Comparison of ENCODE assay signal across 14 cellular contexts in genomic region chr3:169232863-169233262, GRCh38.
A peak's percentile ranks its signal among the peaks of the same experiment; 100 is the strongest.
DNase-seq lines count a peak whose midpoint lies in the region; FAIRE-seq and TF ChIP-seq lines count a peak whose summit lies in the region.
"Had no signal": no experiment of that assay in that cellular context is flagged by ENCODE, and none has a peak within 500 bp of the region (broad histone marks: within the 10 kb centered on the region; RNA-seq: fewer than 3 reads in every experiment).

No MANE protein-coding gene starts in this region.

- in situ Hi-C loops in astrocyte of the spinal cord (cut with HindIII; ENCODE audit: low sequenced_read_pairs): no loop called here

- TF ChIP-seq CTCF in Calu3 (IDR thresholded peaks at IDR 0.05; ENCODE audit: unreplicated experiment) (no peak), astrocyte of the spinal cord (IDR thresholded peaks at IDR 0.05; ENCODE audit: low read depth, low read length) (no peak), keratinocyte (optimal IDR thresholded peaks at IDR 0.05 in 1 of 3, IDR thresholded peaks at IDR 0.05 in 1 of 3, conservative IDR thresholded peaks at IDR 0.05 in 1 of 3; ENCODE audit: extremely low read depth in 1 of 3, insufficient read depth in 2 of 3, low read length in 3 of 3) (no peak)

- DNase-seq in Calu3 (no peak), HT1080 (ENCODE audit: low read depth) (peak; percentile 78), astrocyte of the spinal cord (ENCODE audit: low read depth, low spot score) (peak; percentile 63), keratinocyte (ENCODE audit: low read depth, low spot score) (no peak), NCI-H2171 treated with DMSO at 0.1 percent for 48 hours (lab: John Stamatoyannopoulos, UW) (no peak), NCI-H2171 (lab: John Stamatoyannopoulos, UW) (no peak)
- DNase-seq in activated CD4-positive, alpha-beta memory T cell treated with anti-CD3 and anti-CD28 coated beads, Interleukin-2, amount 10 ng/mL, durations not matched to agents 7 days and 5 days: no peak
- DNase-seq in activated CD4-positive, alpha-beta T cell treated with anti-CD3 and anti-CD28 coated beads for 1 hour: no peak
- DNase-seq: activated naive CD8-positive, alpha-beta T cell treated with anti-CD3 and anti-CD28 coated beads, Interleukin-2, amount 50 U/mL, for 24 hours; CD4-positive, alpha-beta T cell; left lung; NCI-H446; thyroid gland had no signal

- H2AFZ ChIP-seq in keratinocyte (ENCODE audit: control insufficient read depth, low read length): peak overlapping the region; percentile 91

- peak overlapping the region; percentile 11 for H3K27ac ChIP-seq in keratinocyte (ENCODE audit: control insufficient read depth, insufficient read depth, low read length)
- H3K27ac ChIP-seq: left lung, thyroid gland, VCaP had no signal

- H3K4me1 ChIP-seq in keratinocyte (ENCODE audit: control insufficient read depth, extremely low read depth, insufficient read depth, low read length): peaks cover 5% of the 10 kb centered on the region
- H3K4me1 ChIP-seq: thyroid gland had no signal

- intact Hi-C loops in Calu3 (cut with micrococcal nuclease; ENCODE audit: unreplicated experiment): no loop called here

- no peaks in the 10 kb centered on the region for H3K27me3 ChIP-seq in keratinocyte (ENCODE audit: control insufficient read depth, extremely low read depth, insufficient read depth, low read length)
- H3K27me3 ChIP-seq: left lung, thyroid gland had no signal

- H3K27me3 Mint-ChIP-seq in Calu3 (ENCODE audit: unreplicated experiment): no peaks in the 10 kb centered on the region
- peaks cover 9% of the 10 kb centered on the region for H3K27me3 Mint-ChIP-seq in activated CD4-positive, alpha-beta memory T cell treated with anti-CD3 and anti-CD28 coated beads, Interleukin-2, amount 10 ng/mL, durations not matched to agents 7 days and 5 days

- BruUV-seq in Calu3 (replicated peaks; lab: Mats Ljungman, UMichigan): no TSS peak

- no peaks in the 10 kb centered on the region for H3K36me3 ChIP-seq in keratinocyte (ENCODE audit: control insufficient read depth in 2 of 2, extremely low read depth in 1 of 2, insufficient read depth in 2 of 2, low read length in 2 of 2)
- H3K36me3 ChIP-seq: left lung, thyroid gland had no signal

- H3K9me1 ChIP-seq in keratinocyte (ENCODE audit: control insufficient read depth, extremely low read depth, insufficient read depth, low read length): no peaks in the 10 kb centered on the region

- peaks cover 19% of the 10 kb centered on the region for H3K4me1 Mint-ChIP-seq in Calu3 (ENCODE audit: low read depth, unreplicated experiment)
- H3K4me1 Mint-ChIP-seq in activated CD4-positive, alpha-beta memory T cell treated with anti-CD3 and anti-CD28 coated beads, Interleukin-2, amount 10 ng/mL, durations not matched to agents 7 days and 5 days: peaks cover 4% of the 10 kb centered on the region

- dilution Hi-C loops in keratinocyte (cut with MboI; ENCODE audit: extremely low pct_ligation_motif_present, low sequenced_read_pairs): no loop called here

- H3K79me2 ChIP-seq in keratinocyte (ENCODE audit: control insufficient read depth, insufficient read depth, low read length): no peaks in the 10 kb centered on the region

- CTCF ChIA-PET in Calu3 (lab: Charles Lee): interaction anchor here (0.7 kb wide), 1 partner anchor 262 kb away, joined by 3 read pairs; no protein-coding TSS in a partner anchor
- CTCF ChIA-PET in activated CD4-positive, alpha-beta memory T cell treated with anti-CD3 and anti-CD28 coated beads, Interleukin-2, amount 10 ng/mL, durations not matched to agents 7 days and 5 days (lab: Charles Lee): interaction anchor here (1.4 kb wide), 1 partner anchor 84 kb away, joined by 5 read pairs; no protein-coding TSS in a partner anchor

- POLR2A ChIA-PET in activated CD4-positive, alpha-beta memory T cell treated with anti-CD3 and anti-CD28 coated beads, Interleukin-2, amount 10 ng/mL, durations not matched to agents 7 days and 5 days (lab: Charles Lee): no interaction called here

- no peaks in the 10 kb centered on the region for H3K36me3 Mint-ChIP-seq in Calu3 (ENCODE audit: insufficient read depth, unreplicated experiment)
- H3K36me3 Mint-ChIP-seq in activated CD4-positive, alpha-beta memory T cell treated with anti-CD3 and anti-CD28 coated beads, Interleukin-2, amount 10 ng/mL, durations not matched to agents 7 days and 5 days (ENCODE audit: low read depth): no peaks in the 10 kb centered on the region

- H3K9me3 Mint-ChIP-seq in Calu3 (ENCODE audit: low read depth, unreplicated experiment): no peaks in the 10 kb centered on the region
- H3K9me3 Mint-ChIP-seq in activated CD4-positive, alpha-beta memory T cell treated with anti-CD3 and anti-CD28 coated beads, Interleukin-2, amount 10 ng/mL, durations not matched to agents 7 days and 5 days: no peaks in the 10 kb centered on the region
- H3K9me3 Mint-ChIP-seq: CD4-positive, alpha-beta T cell had no signal

- no peak overlapping the region for H3K9ac ChIP-seq in keratinocyte (ENCODE audit: control insufficient read depth, extremely low read depth, insufficient read depth, low read length)

- no peaks in the 10 kb centered on the region for H3K9me3 ChIP-seq in keratinocyte (ENCODE audit: control insufficient read depth, low read depth, low read length)
- H3K9me3 ChIP-seq: left lung, thyroid gland had no signal

- H3K4me3 ChIP-seq in astrocyte of the spinal cord (ENCODE audit: low read depth, low read length) (no peak overlapping the region), keratinocyte (ENCODE audit: control insufficient read depth in 2 of 3, extremely low read depth in 1 of 3, insufficient read depth in 2 of 3, low read depth in 1 of 3, low read length in 3 of 3) (no peak overlapping the region)
- H3K4me3 ChIP-seq: left lung, thyroid gland had no signal

- no peaks in the 10 kb centered on the region for H4K20me1 ChIP-seq in keratinocyte (ENCODE audit: control insufficient read depth, extremely low read depth, insufficient read depth, low read length)

- H3K4me2 ChIP-seq in keratinocyte (ENCODE audit: control insufficient read depth, extremely low read depth, insufficient read depth, low read depth, low read length): peak overlapping the region; percentile 22

- H3K27ac Mint-ChIP-seq in Calu3 (ENCODE audit: unreplicated experiment): peak overlapping the region; percentile 93
- no peak overlapping the region for H3K27ac Mint-ChIP-seq in activated CD4-positive, alpha-beta memory T cell treated with anti-CD3 and anti-CD28 coated beads, Interleukin-2, amount 10 ng/mL, durations not matched to agents 7 days and 5 days
- H3K27ac Mint-ChIP-seq: activated naive CD8-positive, alpha-beta T cell treated with anti-CD3 and anti-CD28 coated beads, Interleukin-2, amount 50 U/mL, for 24 hours; CD4-positive, alpha-beta T cell had no signal

- H3K4me3 Mint-ChIP-seq in Calu3 (ENCODE audit: low read depth, unreplicated experiment): no peak overlapping the region
- no peak overlapping the region for H3K4me3 Mint-ChIP-seq in activated CD4-positive, alpha-beta memory T cell treated with anti-CD3 and anti-CD28 coated beads, Interleukin-2, amount 10 ng/mL, durations not matched to agents 7 days and 5 days
- H3K4me3 Mint-ChIP-seq: activated naive CD8-positive, alpha-beta T cell treated with anti-CD3 and anti-CD28 coated beads, Interleukin-2, amount 50 U/mL, for 24 hours; CD4-positive, alpha-beta T cell had no signal

- no peak for FAIRE-seq in keratinocyte (lab: Jason Lieb, UNC)

Comparison
In these comparisons a context has a peak if more than half of its experiments do, and no peak if none do; other contexts are left out.
1. DNase-seq: peak in HT1080 (single experiment) and astrocyte of the spinal cord (single experiment); none in Calu3 (single experiment), keratinocyte (single experiment), activated CD4-positive, alpha-beta memory T cell treated with anti-CD3 and anti-CD28 coated beads, Interleukin-2, amount 10 ng/mL, durations not matched to agents 7 days and 5 days (single experiment), activated CD4-positive, alpha-beta T cell treated with anti-CD3 and anti-CD28 coated beads for 1 hour (single experiment), NCI-H2171 treated with DMSO at 0.1 percent for 48 hours (single experiment) and NCI-H2171 (single experiment).